ENCODE assay signal across 9 cellular contexts in the genomic region with DNA sequence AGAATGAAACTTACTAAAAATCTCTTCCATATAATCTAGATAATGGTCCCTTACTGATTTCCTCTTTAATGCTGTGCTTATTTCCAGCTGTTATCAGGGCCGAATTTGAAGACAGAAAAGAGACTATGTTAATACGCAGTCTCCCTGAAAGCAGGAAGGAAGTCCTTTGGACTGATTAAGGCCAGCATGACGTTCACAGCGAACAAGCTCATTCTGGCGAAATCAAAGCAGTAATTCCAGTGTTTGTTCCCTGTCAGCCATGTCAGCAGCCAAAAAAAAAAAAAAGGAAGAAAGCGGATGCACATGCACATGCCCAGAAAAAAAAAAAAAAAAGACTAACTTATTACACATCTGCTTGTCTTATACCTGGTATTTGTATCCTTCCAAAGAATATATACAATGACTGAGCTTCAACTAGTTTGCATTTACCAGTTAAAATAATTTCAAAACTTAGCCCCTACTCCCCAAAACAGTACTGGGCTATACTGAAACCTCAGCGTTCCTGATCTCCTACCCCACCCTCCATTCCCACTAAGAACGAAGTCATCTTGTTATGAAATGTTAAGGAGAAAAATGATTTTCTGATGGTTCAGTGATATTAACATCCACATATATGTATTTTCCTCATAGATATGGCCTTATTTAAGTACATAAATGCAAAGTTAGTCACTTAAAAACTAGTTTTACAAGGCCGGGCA. TPM values are rescaled to one million over a fixed set of nuclear protein-coding genes. Genes with fewer than 3 reads are reported as not detected.
DNase-seq lines count a peak whose midpoint lies in the region; ATAC-seq and TF ChIP-seq lines count a peak whose summit lies in the region.
"Had no signal": no experiment of that assay in that cellular context is flagged by ENCODE, and none has a peak within 500 bp of the region (broad histone marks: within the 10 kb centered on the region; RNA-seq: fewer than 3 reads in every experiment).

No MANE protein-coding gene starts in this region.

- peaks cover 12% of the 10 kb centered on the region for H3K4me1 Mint-ChIP-seq in CD14-positive monocyte
- H3K4me1 Mint-ChIP-seq in progenitor cell of endocrine pancreas (ENCODE audit: low read depth): no peaks in the 10 kb centered on the region
- H3K4me1 Mint-ChIP-seq: activated CD8-positive, alpha-beta memory T cell treated with anti-CD3 and anti-CD28 coated beads, Interleukin-2, amount 10 ng/mL, durations not matched to agents 7 days and 5 days had no signal

- peak overlapping the region; percentile 83 for H3K27ac ChIP-seq in VCaP
- H3K27ac ChIP-seq in cardiac muscle cell: peak overlapping the region; percentile 60

- H3K9me3 ChIP-seq in cardiac muscle cell (ENCODE audit: low read depth): no peaks in the 10 kb centered on the region

- H3K9me3 Mint-ChIP-seq in CD14-positive monocyte: peaks cover 5 to 14% (median 9%) of the 10 kb centered on the region in 7 donors
- peaks cover 7% of the 10 kb centered on the region for H3K9me3 Mint-ChIP-seq in progenitor cell of endocrine pancreas (ENCODE audit: low read depth)

- H3K27me3 ChIP-seq in cardiac muscle cell: no peaks in the 10 kb centered on the region

- H3K27ac Mint-ChIP-seq in CD14-positive monocyte (peak overlapping the region; percentile 85 to 94 (median 91)), progenitor cell of endocrine pancreas (peak overlapping the region; percentile 31)
- H3K27ac Mint-ChIP-seq: activated CD8-positive, alpha-beta memory T cell treated with anti-CD3 and anti-CD28 coated beads, Interleukin-2, amount 10 ng/mL, durations not matched to agents 7 days and 5 days had no signal

- no peaks in the 10 kb centered on the region for H3K36me3 ChIP-seq in cardiac muscle cell

- H3K4me3 Mint-ChIP-seq in CD14-positive monocyte (peak overlapping the region; percentile 32 to 68), progenitor cell of endocrine pancreas (ENCODE audit: low read depth) (no peak overlapping the region)
- H3K4me3 Mint-ChIP-seq: activated CD8-positive, alpha-beta memory T cell treated with anti-CD3 and anti-CD28 coated beads, Interleukin-2, amount 10 ng/mL, durations not matched to agents 7 days and 5 days had no signal

- H3K36me3 Mint-ChIP-seq in CD14-positive monocyte (peaks cover 28 to 40% of the 10 kb centered on the region in 2 donors), progenitor cell of endocrine pancreas (ENCODE audit: insufficient read depth) (peaks cover 29% of the 10 kb centered on the region)

- H3K27me3 Mint-ChIP-seq in CD14-positive monocyte (ENCODE audit: low read depth in 3 of 3) (peaks cover 0 to 1% (median 0%) of the 10 kb centered on the region in 3 donors), progenitor cell of endocrine pancreas (no peaks in the 10 kb centered on the region)
- H3K27me3 Mint-ChIP-seq: activated CD8-positive, alpha-beta memory T cell treated with anti-CD3 and anti-CD28 coated beads, Interleukin-2, amount 10 ng/mL, durations not matched to agents 7 days and 5 days had no signal

- H3K4me3 ChIP-seq in cardiac muscle cell: no peak overlapping the region

- no peak for ATAC-seq in HG02610 (IDR thresholded peaks at IDR 0.05; ENCODE audit: unreplicated experiment)
- ATAC-seq: activated CD8-positive, alpha-beta memory T cell treated with anti-CD3 and anti-CD28 coated beads, Interleukin-2, amount 10 ng/mL, durations not matched to agents 7 days and 5 days had no signal

- no peaks in the 10 kb centered on the region for H3K4me1 ChIP-seq in cardiac muscle cell (ENCODE audit: low read depth)

- DNase-seq in CD14-positive monocyte (ENCODE audit: low spot score): peak; percentile 59
- peak in 1 of 2 donors; percentile 96 for DNase-seq in cardiac muscle cell (ENCODE audit: low read depth in 1 of 2, low spot score in 1 of 2)
- DNase-seq in progenitor cell of endocrine pancreas (ENCODE audit: low spot score, unreplicated experiment): no peak
- no peak for DNase-seq in SHP77 (lab: John Stamatoyannopoulos, UW)
- DNase-seq in kidney glomerular epithelial cell (lab: John Stamatoyannopoulos, UW): no peak
- DNase-seq in NK-92 (lab: John Stamatoyannopoulos, UW; ENCODE audit: unreplicated experiment): no peak
- DNase-seq: activated CD8-positive, alpha-beta memory T cell treated with anti-CD3 and anti-CD28 coated beads, Interleukin-2, amount 10 ng/mL, durations not matched to agents 7 days and 5 days had no signal

- intact Hi-C loops in CD14-positive monocyte (cut with micrococcal nuclease): no loop called here

- no peak for TF ChIP-seq CTCF in CD14-positive monocyte (IDR thresholded peaks at IDR 0.05)
- no peak for TF ChIP-seq CTCF in VCaP (conservative IDR thresholded peaks at IDR 0.05)
- no peak for TF ChIP-seq CTCF in cardiac muscle cell (IDR thresholded peaks at IDR 0.05; ENCODE audit: low read depth, low read length)
- TF ChIP-seq CTCF in progenitor cell of endocrine pancreas (IDR thresholded peaks at IDR 0.05; ENCODE audit: unreplicated experiment): no peak

RNA-seq across cellular contexts. Expression of a gene that starts 29.0 kb away (rescaled TPM):
- 100 to 1,000 TPM; 148 to 167 TPM for polyA plus RNA-seq in CD14-positive monocyte
- total RNA-seq in cardiac muscle cell: 92.2 and 103 TPM in 2 replicates
- 242 and 283 TPM in 2 replicates for polyA plus RNA-seq in cardiac muscle cell
- total RNA-seq in progenitor cell of endocrine pancreas: 85.3 and 85.9 TPM in 2 replicates

RNA-seq across cellular contexts. Expression of a gene that starts 29.3 kb away (rescaled TPM):
- polyA plus RNA-seq in CD14-positive monocyte: 10 to 100 TPM; 17.9 to 20.9 TPM
- total RNA-seq in cardiac muscle cell: 41.3 and 47.9 TPM in 2 replicates
- polyA plus RNA-seq in cardiac muscle cell: 58.4 and 61.0 TPM in 2 replicates
- 40.0 and 42.2 TPM in 2 replicates for total RNA-seq in progenitor cell of endocrine pancreas
